In the genomic region with DNA sequence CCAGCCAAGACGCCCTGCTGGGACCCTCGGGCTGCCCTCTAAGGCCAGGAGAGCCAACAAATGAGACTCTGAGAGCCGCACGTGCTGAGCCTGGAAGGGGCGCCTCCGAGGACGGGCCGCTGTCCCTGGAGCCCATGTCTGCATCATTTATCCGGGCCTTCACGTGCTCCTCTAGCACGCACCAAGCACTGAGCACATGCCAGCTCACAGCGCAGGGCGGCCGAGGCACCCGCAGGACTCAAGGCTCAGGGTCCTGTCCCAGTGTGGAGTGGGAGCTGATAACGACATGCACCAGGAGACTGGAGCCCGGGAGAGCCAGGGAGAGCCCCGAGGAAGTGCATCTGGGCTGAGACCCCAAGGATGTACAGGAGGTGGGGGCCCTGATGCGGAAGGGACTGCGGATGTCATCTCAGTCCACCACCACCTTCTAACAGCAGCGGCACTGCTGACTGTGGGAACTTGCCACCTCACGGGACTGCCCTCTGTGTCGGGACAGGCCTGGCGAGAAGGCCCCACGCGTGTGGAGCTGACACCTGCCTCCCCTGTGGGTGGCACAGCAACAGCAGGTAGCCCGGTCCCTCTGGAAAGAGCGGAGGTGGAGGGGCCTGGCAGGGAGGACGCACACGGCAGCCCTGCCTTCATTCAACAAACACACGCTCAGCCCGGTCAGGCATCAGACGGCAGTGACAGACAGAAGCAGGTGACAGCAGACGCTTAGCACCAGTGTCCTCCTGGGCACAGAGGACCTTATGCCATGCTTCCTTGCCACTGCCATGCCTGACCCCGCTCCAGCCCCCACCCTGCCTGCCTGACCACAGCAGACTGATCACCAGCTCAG, we compare ENCODE assay signal across 21 cellular contexts.
A peak's percentile ranks its signal among the peaks of the same experiment; 100 is the strongest.
DNase-seq lines count a peak whose midpoint lies in the region; ATAC-seq and TF ChIP-seq lines count a peak whose summit lies in the region.
"Had no signal": no experiment of that assay in that cellular context is flagged by ENCODE, and none has a peak within 500 bp of the region (broad histone marks: within the 10 kb centered on the region; RNA-seq: fewer than 3 reads in every experiment).

No MANE protein-coding gene starts in this region.

- H3K27ac ChIP-seq in suprapubic skin, result no peak overlapping the region
- H3K27ac ChIP-seq: upper lobe of left lung had no signal

- H3K4me3 Mint-ChIP-seq in activated naive CD4-positive, alpha-beta T cell treated with anti-CD3 and anti-CD28 coated beads, Interleukin-2, amount 50 U/mL, for 24 hours, result no peak overlapping the region

- peaks cover 7% of the 10 kb centered on the region for H3K4me1 Mint-ChIP-seq in activated naive CD4-positive, alpha-beta T cell treated with anti-CD3 and anti-CD28 coated beads, Interleukin-2, amount 50 U/mL, for 24 hours

- TF ChIP-seq EP300 in suprapubic skin (IDR thresholded peaks at IDR 0.05), result no peak

- H3K36me3 Mint-ChIP-seq in activated naive CD4-positive, alpha-beta T cell treated with anti-CD3 and anti-CD28 coated beads, Interleukin-2, amount 50 U/mL, for 24 hours, result no peaks in the 10 kb centered on the region
- H3K36me3 Mint-ChIP-seq: activated naive CD4-positive, alpha-beta T cell treated with anti-CD3 and anti-CD28 coated beads, Interleukin-2, amount 50 U/mL, for 72 hours had no signal

- 95% methylated on average over 24 of the region's 35 CpGs for WGBS in suprapubic skin

- no peak overlapping the region for H3K4me3 ChIP-seq in mucosa of descending colon
- H3K4me3 ChIP-seq in suprapubic skin, result no peak overlapping the region
- H3K4me3 ChIP-seq: upper lobe of left lung had no signal

- no peaks in the 10 kb centered on the region for H3K27me3 Mint-ChIP-seq in activated naive CD4-positive, alpha-beta T cell treated with anti-CD3 and anti-CD28 coated beads, Interleukin-2, amount 50 U/mL, for 24 hours
- H3K27me3 Mint-ChIP-seq: naive thymus-derived CD4-positive, alpha-beta T cell had no signal

- TF ChIP-seq CTCF in mucosa of descending colon (IDR thresholded peaks at IDR 0.05) (no peak), suprapubic skin (IDR thresholded peaks at IDR 0.05) (no peak)

- no peaks in the 10 kb centered on the region for H3K27me3 ChIP-seq in suprapubic skin
- H3K27me3 ChIP-seq: upper lobe of left lung had no signal

- no peaks in the 10 kb centered on the region for H3K9me3 ChIP-seq in mucosa of descending colon
- no peaks in the 10 kb centered on the region for H3K9me3 ChIP-seq in suprapubic skin
- H3K9me3 ChIP-seq: upper lobe of left lung had no signal

- no peak for ATAC-seq in mucosa of descending colon
- no peak for ATAC-seq in HG02763 (IDR thresholded peaks at IDR 0.05; ENCODE audit: unreplicated experiment)
- ATAC-seq in GM18520 (IDR thresholded peaks at IDR 0.05; ENCODE audit: unreplicated experiment), result no peak
- no peak for ATAC-seq in GM19467 (IDR thresholded peaks at IDR 0.05; ENCODE audit: unreplicated experiment)
- ATAC-seq: activated naive CD4-positive, alpha-beta T cell treated with anti-CD3 and anti-CD28 coated beads, Interleukin-2, amount 50 U/mL, for 72 hours; naive thymus-derived CD4-positive, alpha-beta T cell; Panc1 had no signal

- intact Hi-C loops in mucosa of descending colon (cut with DNase I, micrococcal nuclease), result no loop called here

- TF ChIP-seq POLR2A in suprapubic skin (IDR thresholded peaks at IDR 0.05), result no peak

- no peak for DNase-seq in activated naive CD4-positive, alpha-beta T cell (lab: John Stamatoyannopoulos, UW)
- peak; percentile 44 for DNase-seq in ecto neural progenitor cell (ENCODE audit: low spot score)
- peak in 2 of 3 donors; percentile 16 to 40 for DNase-seq in mucosa of descending colon
- DNase-seq in suprapubic skin (ENCODE audit: low spot score in 2 of 2), result peak; percentile 56 to 72
- DNase-seq: activated CD4-positive, CD25-positive, alpha-beta regulatory T cell treated with anti-CD3 and anti-CD28 coated beads, Interleukin-2, amount 50 U/mL, for 72 hours; effector memory CD4-positive, alpha-beta T cell; EL; HCEC 1CT; hypothalamus; MM.1S; NCI-H2107; NCI-H748 treated with DMSO at 0.1 percent for 48 hours; stimulated activated CD4-positive, alpha-beta T cell treated with anti-CD3 and anti-CD28 coated beads, Interleukin-4, amount 100 ng/mL, for 4 hours had no signal

- H3K9me3 Mint-ChIP-seq in activated naive CD4-positive, alpha-beta T cell treated with anti-CD3 and anti-CD28 coated beads, Interleukin-2, amount 50 U/mL, for 24 hours, result no peaks in the 10 kb centered on the region
- H3K9me3 Mint-ChIP-seq: activated naive CD4-positive, alpha-beta T cell treated with anti-CD3 and anti-CD28 coated beads, Interleukin-2, amount 50 U/mL, for 72 hours; naive thymus-derived CD4-positive, alpha-beta T cell had no signal

- H3K4me1 ChIP-seq in mucosa of descending colon (ENCODE audit: low read depth) (no peaks in the 10 kb centered on the region), suprapubic skin (peaks cover 4% of the 10 kb centered on the region)
- H3K4me1 ChIP-seq: upper lobe of left lung had no signal

- H3K36me3 ChIP-seq in mucosa of descending colon (ENCODE audit: low read depth), result no peaks in the 10 kb centered on the region
- H3K36me3 ChIP-seq in suprapubic skin, result no peaks in the 10 kb centered on the region
- H3K36me3 ChIP-seq: upper lobe of left lung had no signal

- peak overlapping the region; percentile 23 for H3K27ac Mint-ChIP-seq in activated naive CD4-positive, alpha-beta T cell treated with anti-CD3 and anti-CD28 coated beads, Interleukin-2, amount 50 U/mL, for 24 hours
- H3K27ac Mint-ChIP-seq: activated naive CD4-positive, alpha-beta T cell treated with anti-CD3 and anti-CD28 coated beads, Interleukin-2, amount 50 U/mL, for 72 hours had no signal

Comparison
In these comparisons a context has a peak if more than half of its experiments do, and no peak if none do; other contexts are left out.
1. DNase-seq: peak in ecto neural progenitor cell (single experiment), mucosa of descending colon (2 of 3) and suprapubic skin (2 of 2); none in activated naive CD4-positive, alpha-beta T cell (0 of 4).